1 cellular context compared by ENCODE assay signal in genomic region chr19:47112166-47112663, GRCh38.
TF ChIP-seq lines count a peak whose summit lies in the region.

No MANE protein-coding gene starts in this region.

TF ChIP-seq in HepG2, 621 proteins besides CTCF, POLR2A, EP300 and RAD21 (continued from another document and continues in another):
- TF ChIP-seq ZSCAN12 (CRISPR knock-in tag; IDR thresholded peaks at IDR 0.05) (no peak), ZFP82 (CRISPR knock-in tag; IDR thresholded peaks at IDR 0.05; ENCODE audit: borderline replicate concordance) (0 out of 2 replicates have a peak, but pooled peaks have one; percentile 25), GTF2F1 (IDR thresholded peaks at IDR 0.05; ENCODE audit: low read length) (no peak), ETV5 (CRISPR knock-in tag; IDR thresholded peaks at IDR 0.05; ENCODE audit: borderline replicate concordance) (no peak), SRSF1 (optimal IDR thresholded peaks at IDR 0.05; ENCODE audit: low read depth, low read length) (peak; percentile 20), ZBTB38 (CRISPR knock-in tag; IDR thresholded peaks at IDR 0.05) (peak; percentile 57; the same call in 1 of the 2 replicates), FOXM1 (CRISPR knock-in tag; IDR thresholded peaks at IDR 0.05) (no peak), POLR2G (IDR thresholded peaks at IDR 0.05; ENCODE audit: low read depth, low read length) (peak; percentile 72), SALL2 (CRISPR knock-in tag; IDR thresholded peaks at IDR 0.05) (peak; percentile 36; the same call in 1 of the 2 replicates), ARNT2 (CRISPR knock-in tag; IDR thresholded peaks at IDR 0.05; ENCODE audit: low read depth) (peak; percentile 51; the same call in 1 of the 2 replicates), TAF1 (CRISPR knock-in tag; IDR thresholded peaks at IDR 0.05) (peak; percentile 86), NCOA2 (CRISPR knock-in tag; IDR thresholded peaks at IDR 0.05) (0 out of 2 replicates have a peak, but pooled peaks have one; percentile 8), ZHX1 (CRISPR knock-in tag; IDR thresholded peaks at IDR 0.05; ENCODE audit: low read depth) (peak; percentile 91), PAXIP1 (CRISPR knock-in tag; conservative IDR thresholded peaks at IDR 0.05) (peak; percentile 42; the same call in 1 of the 2 replicates), NAIF1 (CRISPR knock-in tag; IDR thresholded peaks at IDR 0.05; ENCODE audit: borderline replicate concordance) (peak; percentile 51; the same call in 1 of the 2 replicates), CENPX (CRISPR knock-in tag; IDR thresholded peaks at IDR 0.05) (no peak), RBFOX2 (IDR thresholded peaks at IDR 0.05; ENCODE audit: low read depth, low read length) (peak; percentile 93), ZNF292 (CRISPR knock-in tag; IDR thresholded peaks at IDR 0.05; ENCODE audit: borderline replicate concordance, low read depth) (no peak), UBTF (CRISPR knock-in tag; IDR thresholded peaks at IDR 0.05) (peak; percentile 45; the same call in 1 of the 2 replicates), HDAC1 (CRISPR knock-in tag; IDR thresholded peaks at IDR 0.05) (no peak; the same call in none of the 2 replicates), ZNF484 (CRISPR knock-in tag; IDR thresholded peaks at IDR 0.05; ENCODE audit: borderline replicate concordance, low read depth) (no peak), FOXO4 (CRISPR knock-in tag; conservative IDR thresholded peaks at IDR 0.05) (no peak), ZNF850 (CRISPR knock-in tag; conservative IDR thresholded peaks at IDR 0.05) (peak; percentile 71; the same call in 1 of the 2 replicates), HOXA9 (CRISPR knock-in tag; IDR thresholded peaks at IDR 0.05; ENCODE audit: borderline replicate concordance) (no peak), FOXO1 (CRISPR knock-in tag; IDR thresholded peaks at IDR 0.05) (no peak), ZNF703 (CRISPR knock-in tag; IDR thresholded peaks at IDR 0.05; ENCODE audit: borderline replicate concordance) (no peak), PATZ1 (CRISPR knock-in tag; IDR thresholded peaks at IDR 0.05) (peak; percentile 90)
- TF ChIP-seq, protein P1, sequence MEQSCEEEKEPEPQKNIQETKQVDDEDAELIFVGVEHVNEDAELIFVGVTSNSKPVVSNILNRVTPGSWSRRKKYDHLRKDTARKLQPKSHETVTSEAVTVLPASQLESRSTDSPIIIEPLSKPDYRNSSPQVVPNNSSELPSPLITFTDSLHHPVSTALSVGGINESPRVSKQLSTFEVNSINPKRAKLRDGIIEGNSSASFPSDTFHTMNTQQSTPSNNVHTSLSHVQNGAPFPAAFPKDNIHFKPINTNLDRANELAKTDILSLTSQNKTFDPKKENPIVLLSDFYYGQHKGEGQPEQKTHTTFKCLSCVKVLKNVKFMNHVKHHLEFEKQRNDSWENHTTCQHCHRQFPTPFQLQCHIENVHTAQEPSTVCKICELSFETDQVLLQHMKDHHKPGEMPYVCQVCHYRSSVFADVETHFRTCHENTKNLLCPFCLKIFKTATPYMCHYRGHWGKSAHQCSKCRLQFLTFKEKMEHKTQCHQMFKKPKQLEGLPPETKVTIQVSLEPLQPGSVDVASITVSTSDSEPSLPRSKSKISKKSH (CRISPR knock-in tag; IDR thresholded peaks at IDR 0.05; ENCODE audit: borderline replicate concordance): no peak
- TF ChIP-seq, protein P2, sequence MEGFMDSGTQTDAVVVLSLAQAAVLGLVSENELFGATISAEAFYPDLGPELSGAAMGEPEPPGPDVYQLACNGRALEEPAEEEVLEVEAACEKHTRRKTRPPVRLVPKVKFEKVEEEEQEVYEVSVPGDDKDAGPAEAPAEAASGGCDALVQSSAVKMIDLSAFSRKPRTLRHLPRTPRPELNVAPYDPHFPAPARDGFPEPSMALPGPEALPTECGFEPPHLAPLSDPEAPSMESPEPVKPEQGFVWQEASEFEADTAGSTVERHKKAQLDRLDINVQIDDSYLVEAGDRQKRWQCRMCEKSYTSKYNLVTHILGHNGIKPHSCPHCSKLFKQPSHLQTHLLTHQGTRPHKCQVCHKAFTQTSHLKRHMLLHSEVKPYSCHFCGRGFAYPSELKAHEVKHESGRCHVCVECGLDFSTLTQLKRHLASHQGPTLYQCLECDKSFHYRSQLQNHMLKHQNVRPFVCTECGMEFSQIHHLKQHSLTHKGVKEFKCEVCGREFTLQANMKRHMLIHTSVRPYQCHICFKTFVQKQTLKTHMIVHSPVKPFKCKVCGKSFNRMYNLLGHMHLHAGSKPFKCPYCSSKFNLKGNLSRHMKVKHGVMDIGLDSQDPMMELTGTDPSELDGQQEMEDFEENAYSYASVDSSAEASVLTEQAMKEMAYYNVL (CRISPR knock-in tag; IDR thresholded peaks at IDR 0.05; ENCODE audit: borderline replicate concordance): peak; percentile 17; the same call in 1 of the 2 replicates
- TF ChIP-seq, protein P3, sequence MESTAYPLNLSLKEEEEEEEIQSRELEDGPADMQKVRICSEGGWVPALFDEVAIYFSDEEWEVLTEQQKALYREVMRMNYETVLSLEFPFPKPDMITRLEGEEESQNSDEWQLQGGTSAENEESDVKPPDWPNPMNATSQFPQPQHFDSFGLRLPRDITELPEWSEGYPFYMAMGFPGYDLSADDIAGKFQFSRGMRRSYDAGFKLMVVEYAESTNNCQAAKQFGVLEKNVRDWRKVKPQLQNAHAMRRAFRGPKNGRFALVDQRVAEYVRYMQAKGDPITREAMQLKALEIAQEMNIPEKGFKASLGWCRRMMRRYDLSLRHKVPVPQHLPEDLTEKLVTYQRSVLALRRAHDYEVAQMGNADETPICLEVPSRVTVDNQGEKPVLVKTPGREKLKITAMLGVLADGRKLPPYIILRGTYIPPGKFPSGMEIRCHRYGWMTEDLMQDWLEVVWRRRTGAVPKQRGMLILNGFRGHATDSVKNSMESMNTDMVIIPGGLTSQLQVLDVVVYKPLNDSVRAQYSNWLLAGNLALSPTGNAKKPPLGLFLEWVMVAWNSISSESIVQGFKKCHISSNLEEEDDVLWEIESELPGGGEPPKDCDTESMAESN (CRISPR knock-in tag; conservative IDR thresholded peaks at IDR 0.05): peak; percentile 58; the same call in 1 of the 2 replicates
- TF ChIP-seq, protein P4, sequence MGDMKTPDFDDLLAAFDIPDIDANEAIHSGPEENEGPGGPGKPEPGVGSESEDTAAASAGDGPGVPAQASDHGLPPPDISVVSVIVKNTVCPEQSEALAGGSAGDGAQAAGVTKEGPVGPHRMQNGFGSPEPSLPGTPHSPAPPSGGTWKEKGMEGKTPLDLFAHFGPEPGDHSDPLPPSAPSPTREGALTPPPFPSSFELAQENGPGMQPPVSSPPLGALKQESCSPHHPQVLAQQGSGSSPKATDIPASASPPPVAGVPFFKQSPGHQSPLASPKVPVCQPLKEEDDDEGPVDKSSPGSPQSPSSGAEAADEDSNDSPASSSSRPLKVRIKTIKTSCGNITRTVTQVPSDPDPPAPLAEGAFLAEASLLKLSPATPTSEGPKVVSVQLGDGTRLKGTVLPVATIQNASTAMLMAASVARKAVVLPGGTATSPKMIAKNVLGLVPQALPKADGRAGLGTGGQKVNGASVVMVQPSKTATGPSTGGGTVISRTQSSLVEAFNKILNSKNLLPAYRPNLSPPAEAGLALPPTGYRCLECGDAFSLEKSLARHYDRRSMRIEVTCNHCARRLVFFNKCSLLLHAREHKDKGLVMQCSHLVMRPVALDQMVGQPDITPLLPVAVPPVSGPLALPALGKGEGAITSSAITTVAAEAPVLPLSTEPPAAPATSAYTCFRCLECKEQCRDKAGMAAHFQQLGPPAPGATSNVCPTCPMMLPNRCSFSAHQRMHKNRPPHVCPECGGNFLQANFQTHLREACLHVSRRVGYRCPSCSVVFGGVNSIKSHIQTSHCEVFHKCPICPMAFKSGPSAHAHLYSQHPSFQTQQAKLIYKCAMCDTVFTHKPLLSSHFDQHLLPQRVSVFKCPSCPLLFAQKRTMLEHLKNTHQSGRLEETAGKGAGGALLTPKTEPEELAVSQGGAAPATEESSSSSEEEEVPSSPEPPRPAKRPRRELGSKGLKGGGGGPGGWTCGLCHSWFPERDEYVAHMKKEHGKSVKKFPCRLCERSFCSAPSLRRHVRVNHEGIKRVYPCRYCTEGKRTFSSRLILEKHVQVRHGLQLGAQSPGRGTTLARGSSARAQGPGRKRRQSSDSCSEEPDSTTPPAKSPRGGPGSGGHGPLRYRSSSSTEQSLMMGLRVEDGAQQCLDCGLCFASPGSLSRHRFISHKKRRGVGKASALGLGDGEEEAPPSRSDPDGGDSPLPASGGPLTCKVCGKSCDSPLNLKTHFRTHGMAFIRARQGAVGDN (CRISPR knock-in tag; IDR thresholded peaks at IDR 0.05): peak; percentile 16; the same call in 1 of the 2 replicates
